In the genomic region with DNA sequence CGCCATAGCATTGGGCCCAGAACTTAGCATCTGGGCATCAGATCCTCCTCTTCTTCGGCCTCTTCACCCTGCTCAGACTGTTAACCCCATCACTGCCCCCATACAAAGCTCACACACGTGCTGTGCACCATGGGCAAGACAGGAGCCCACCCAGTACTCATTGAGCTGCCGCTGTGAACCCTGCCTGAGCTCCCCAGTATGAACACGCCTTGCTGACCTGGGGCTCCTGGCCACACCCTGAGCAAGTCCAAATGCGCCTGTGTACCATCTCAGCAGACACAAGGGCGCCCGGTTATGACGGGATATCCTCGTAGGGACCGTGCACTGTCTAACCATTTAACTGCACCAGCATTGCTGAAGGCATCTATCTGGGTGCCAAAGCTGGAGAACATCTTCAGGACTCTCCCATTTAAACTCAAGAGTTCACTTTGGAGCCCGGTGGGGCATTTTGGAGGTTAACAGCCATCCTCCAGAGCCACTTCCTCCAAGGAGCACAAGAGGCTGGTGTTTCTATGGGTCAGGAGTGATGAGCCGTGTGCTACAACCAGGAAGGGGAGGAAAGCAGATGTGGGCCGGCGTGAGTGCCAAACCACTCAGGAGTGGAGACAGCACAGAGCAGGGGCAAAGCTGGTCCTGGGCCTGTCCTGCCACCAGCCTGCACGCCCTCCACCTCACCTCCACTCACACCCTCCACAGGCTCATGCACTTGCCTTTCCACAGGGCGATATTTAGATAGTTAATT, we compare ENCODE assay signal across 19 cellular contexts. TPM values are rescaled to one million over a fixed set of nuclear protein-coding genes. Genes with fewer than 3 reads are reported as not detected.
"Had no signal": no experiment of that assay in that cellular context is flagged by ENCODE, and none has a peak within 500 bp of the region (broad histone marks: within the 10 kb centered on the region; RNA-seq: fewer than 3 reads in every experiment).

No MANE protein-coding gene starts in this region.

- H3K27ac ChIP-seq: right lobe of liver, suprapubic skin had no signal

- ATAC-seq: left colon; naive thymus-derived CD8-positive, alpha-beta T cell; right lobe of liver had no signal

- H3K9me3 Mint-ChIP-seq: activated CD4-positive, alpha-beta memory T cell treated with anti-CD3 and anti-CD28 coated beads, Interleukin-2, amount 10 ng/mL, durations not matched to agents 7 days and 5 days had no signal

- DNase-seq: activated CD4-positive, alpha-beta memory T cell treated with anti-CD3 and anti-CD28 coated beads, Interleukin-2, amount 10 ng/mL, durations not matched to agents 7 days and 5 days; activated CD4-positive, alpha-beta T cell treated with anti-CD3 and anti-CD28 coated beads for 1 hour; activated naive CD4-positive, alpha-beta T cell treated with anti-CD3 and anti-CD28 coated beads for 36 hours; erythroblast; hypothalamus; left colon; naive thymus-derived CD8-positive, alpha-beta T cell; posterior cingulate gyrus; right lobe of liver; stimulated activated CD4-positive, alpha-beta T cell treated with anti-CD3 and anti-CD28 coated beads, Interleukin-2, amount 100 ng/mL, for 24 hours; stimulated activated naive CD4-positive, alpha-beta T cell; SW 1271; T-helper 9 cell had no signal

- H3K27me3 ChIP-seq: right lobe of liver had no signal

- H3K27ac Mint-ChIP-seq: activated CD4-positive, alpha-beta memory T cell treated with anti-CD3 and anti-CD28 coated beads, Interleukin-2, amount 10 ng/mL, durations not matched to agents 7 days and 5 days; activated naive CD4-positive, alpha-beta T cell treated with anti-CD3 and anti-CD28 coated beads for 36 hours; naive thymus-derived CD8-positive, alpha-beta T cell had no signal

- H3K4me1 ChIP-seq: right lobe of liver, suprapubic skin had no signal

- H3K4me3 Mint-ChIP-seq: activated CD4-positive, alpha-beta memory T cell treated with anti-CD3 and anti-CD28 coated beads, Interleukin-2, amount 10 ng/mL, durations not matched to agents 7 days and 5 days; activated naive CD4-positive, alpha-beta T cell treated with anti-CD3 and anti-CD28 coated beads for 36 hours; central memory CD8-positive, alpha-beta T cell; dendritic cell treated with granulocyte-macrophage colony-stimulating factor and Interleukin-4, amounts not matched to agents 40 ng/mL and 50 ng/mL, for 4 days; naive thymus-derived CD8-positive, alpha-beta T cell had no signal

- H3K36me3 Mint-ChIP-seq: naive thymus-derived CD8-positive, alpha-beta T cell had no signal

- H3K4me1 Mint-ChIP-seq: activated CD4-positive, alpha-beta memory T cell treated with anti-CD3 and anti-CD28 coated beads, Interleukin-2, amount 10 ng/mL, durations not matched to agents 7 days and 5 days; central memory CD8-positive, alpha-beta T cell had no signal

- H3K9me3 ChIP-seq: right lobe of liver, suprapubic skin had no signal

RNA-seq across cellular contexts. Expression of gene PRR23E, which starts 12.1 kb away (rescaled TPM):
- total RNA-seq: activated CD4-positive, alpha-beta memory T cell treated with anti-CD3 and anti-CD28 coated beads, Interleukin-2, amount 10 ng/mL, durations not matched to agents 7 days and 5 days; activated naive CD4-positive, alpha-beta T cell treated with anti-CD3 and anti-CD28 coated beads for 36 hours; left colon; lung microvascular endothelial cell; mononuclear cell; naive thymus-derived CD8-positive, alpha-beta T cell; right lobe of liver; suprapubic skin; ureter had no signal
